In genomic region chr20:58497076-58497665, GRCh38 we compare ENCODE assay signal across 16 cellular contexts. TPM values are rescaled to one million over a fixed set of nuclear protein-coding genes. Genes with fewer than 3 reads are reported as not detected.
DNase-seq lines count a peak whose midpoint lies in the region; ATAC-seq and TF ChIP-seq lines count a peak whose summit lies in the region.
"Had no signal": no experiment of that assay in that cellular context is flagged by ENCODE, and none has a peak within 500 bp of the region (broad histone marks: within the 10 kb centered on the region; RNA-seq: fewer than 3 reads in every experiment).

No MANE protein-coding gene starts in this region.

- no peaks in the 10 kb centered on the region for H4K20me1 ChIP-seq in H9 (ENCODE audit: control insufficient read depth, insufficient read depth, insufficient read length)
- no peaks in the 10 kb centered on the region for H4K20me1 ChIP-seq in neural progenitor cell (ENCODE audit: low read depth)

- DNase-seq in H9 (peak; percentile 14), RWPE2 (ENCODE audit: low spot score) (peak; percentile 73), neural progenitor cell (ENCODE audit: low spot score) (no peak)
- no peak for DNase-seq in stimulated activated naive CD4-positive, alpha-beta T cell treated with Interleukin-2 at 50 U/mL for 16 hours (lab: John Stamatoyannopoulos, UW)
- DNase-seq: ACHN; BE2C; C1 segment of cervical spinal cord; CD4-positive, CD25-positive, alpha-beta regulatory T cell; CD8-positive, alpha-beta memory T cell; COR-L47; DMS 273 treated with DMSO at 0.1 percent for 48 hours; KG1 had no signal

- H3K27ac Mint-ChIP-seq in H9 = no peak overlapping the region
- peak overlapping the region; percentile 72 for H3K27ac Mint-ChIP-seq in neural progenitor cell
- H3K27ac Mint-ChIP-seq: CD4-positive, CD25-positive, alpha-beta regulatory T cell; CD8-positive, alpha-beta memory T cell; GM23338 had no signal

- H3K23me2 ChIP-seq in H9 (ENCODE audit: insufficient read length, low read depth, low read length, poor library complexity, severe bottlenecking) = no peaks in the 10 kb centered on the region

- no peak overlapping the region for H2BK120ac ChIP-seq in H9 (ENCODE audit: low read depth, low read length, poor library complexity, severe bottlenecking)

- H3K79me2 ChIP-seq in H9 (ENCODE audit: insufficient read depth, low read length) (no peaks in the 10 kb centered on the region), neural progenitor cell (ENCODE audit: low read depth) (no peaks in the 10 kb centered on the region)

- no peak overlapping the region for H4K5ac ChIP-seq in H9 (ENCODE audit: insufficient read length, low read depth, low read length)

- H3K27me3 ChIP-seq in H9 (ENCODE audit: insufficient read depth, low read length) (no peaks in the 10 kb centered on the region), RWPE2 (ENCODE audit: insufficient read depth, poor library complexity, severe bottlenecking) (no peaks in the 10 kb centered on the region), neural progenitor cell (no peaks in the 10 kb centered on the region)
- H3K27me3 ChIP-seq: BE2C had no signal

- H3K79me1 ChIP-seq in H9 (ENCODE audit: insufficient read depth, low read depth, low read length, poor library complexity, severe bottlenecking) = no peaks in the 10 kb centered on the region

- no peak overlapping the region for H2BK15ac ChIP-seq in H9 (ENCODE audit: low read depth, low read length)

- peaks cover 0 to 10% (median 3%) of the 10 kb centered on the region in 3 experiments; a peak in 3 of 7 replicates for H3K36me3 Mint-ChIP-seq in H9 (ENCODE audit: insufficient read depth in 1 of 3, low read depth in 3 of 3)
- H3K36me3 Mint-ChIP-seq in neural progenitor cell = no peaks in the 10 kb centered on the region
- H3K36me3 Mint-ChIP-seq: CD4-positive, CD25-positive, alpha-beta regulatory T cell; CD8-positive, alpha-beta memory T cell had no signal

- H4K91ac ChIP-seq in H9 (ENCODE audit: insufficient read length, low read depth, low read length) = no peak overlapping the region

- no peak for ATAC-seq in RWPE2 (ENCODE audit: low read depth)
- ATAC-seq in HG03045 (IDR thresholded peaks at IDR 0.05; ENCODE audit: unreplicated experiment) = no peak
- ATAC-seq in GM19452 (IDR thresholded peaks at IDR 0.05; ENCODE audit: unreplicated experiment) = no peak
- ATAC-seq: GM23338 had no signal

- H3T11ph ChIP-seq in H9 (ENCODE audit: low read length) = no peak overlapping the region

- H3K4me3 ChIP-seq in RWPE2 (ENCODE audit: severe bottlenecking) = no peak overlapping the region
- no peak overlapping the region for H3K4me3 ChIP-seq in neural progenitor cell
- H3K4me3 ChIP-seq: GM23338, HAP-1 had no signal

- no peak overlapping the region for H2BK5ac ChIP-seq in H9 (ENCODE audit: insufficient read length, low read length)

- no peak overlapping the region for H2BK20ac ChIP-seq in H9 (ENCODE audit: low read depth, low read length, poor library complexity, severe bottlenecking)

- H2AK5ac ChIP-seq in H9 (ENCODE audit: insufficient read length, low read length) = no peak overlapping the region

- H3K4me3 Mint-ChIP-seq in H9 (no peak overlapping the region), neural progenitor cell (no peak overlapping the region)
- H3K4me3 Mint-ChIP-seq: CD4-positive, CD25-positive, alpha-beta regulatory T cell; GM23338 had no signal

- H3K4me1 Mint-ChIP-seq in H9 (no peaks in the 10 kb centered on the region), neural progenitor cell (peaks cover 11% of the 10 kb centered on the region)
- H3K4me1 Mint-ChIP-seq: CD4-positive, CD25-positive, alpha-beta regulatory T cell; CD8-positive, alpha-beta memory T cell had no signal

- H3K14ac ChIP-seq in H9 (ENCODE audit: insufficient read depth, low read length) = no peak overlapping the region

- no peaks in the 10 kb centered on the region for H3K4me1 ChIP-seq in H9 (ENCODE audit: insufficient read depth, low read length)
- H3K4me1 ChIP-seq in RWPE2 (ENCODE audit: insufficient read depth, poor library complexity, severe bottlenecking) = no peaks in the 10 kb centered on the region
- H3K4me1 ChIP-seq in neural progenitor cell = no peaks in the 10 kb centered on the region
- H3K4me1 ChIP-seq: BE2C had no signal

- H3K56ac ChIP-seq in H9 (ENCODE audit: insufficient read length, low read depth, low read length) = no peak overlapping the region

- no peak for TF ChIP-seq CTCF in H9 (conservative IDR thresholded peaks at IDR 0.05)
- no peak for TF ChIP-seq CTCF in RWPE2 (IDR thresholded peaks at IDR 0.05; ENCODE audit: poor library complexity, severe bottlenecking)
- no peak for TF ChIP-seq CTCF in neural progenitor cell (IDR thresholded peaks at IDR 0.05)

- H3K9ac ChIP-seq in H9 (ENCODE audit: extremely low read depth, insufficient read length, low read length) = no peak overlapping the region
- H3K9ac ChIP-seq in neural progenitor cell = no peak overlapping the region

- H2AFZ ChIP-seq in H9 (ENCODE audit: low read length) (no peak overlapping the region), neural progenitor cell (replicated peaks) (no peak overlapping the region)
- H2AFZ ChIP-seq: GM23338 had no signal

- H3K27me3 Mint-ChIP-seq in H9 (ENCODE audit: low read depth) (peaks cover 7% of the 10 kb centered on the region), neural progenitor cell (ENCODE audit: insufficient read depth, low read depth) (peaks cover 4% of the 10 kb centered on the region)

- no peak overlapping the region for H4K8ac ChIP-seq in H9 (replicated peaks; ENCODE audit: insufficient read length, low read depth, low read length)

- H3K9me3 ChIP-seq in H9 (ENCODE audit: control insufficient read depth, low read depth, low read length) (no peaks in the 10 kb centered on the region), RWPE2 (ENCODE audit: severe bottlenecking) (no peaks in the 10 kb centered on the region), neural progenitor cell (ENCODE audit: low read depth) (no peaks in the 10 kb centered on the region)

- H3K27ac ChIP-seq in H9 (ENCODE audit: insufficient read length, low read depth, low read length) = no peak overlapping the region
- no peak overlapping the region for H3K27ac ChIP-seq in RWPE2 (ENCODE audit: poor library complexity, severe bottlenecking)
- no peak overlapping the region for H3K27ac ChIP-seq in neural progenitor cell

- no peaks in the 10 kb centered on the region for H3F3A ChIP-seq in neural progenitor cell (ENCODE audit: low read depth)

- H3K9me3 Mint-ChIP-seq in H9 (peaks cover 7 to 10% of the 10 kb centered on the region in 2 experiments; a peak in 4 of 5 replicates), neural progenitor cell (peaks cover 13% of the 10 kb centered on the region)

- no CpG with 5 or more reads among the region's 16 CpGs for WGBS in H9 (ENCODE audit: extremely low coverage, insufficient read length, low lambda C conversion rate)

- no peak overlapping the region for H3K4ac ChIP-seq in H9 (ENCODE audit: low read depth, low read length)

- H3K18ac ChIP-seq in H9 (ENCODE audit: insufficient read length, low read depth, low read length) = no peak overlapping the region

- H3K4me2 ChIP-seq in H9 (ENCODE audit: insufficient read depth, insufficient read length, low read length) = no peak overlapping the region
- H3K4me2 ChIP-seq in neural progenitor cell = no peak overlapping the region
- H3K4me2 ChIP-seq: GM23338 had no signal

- H3K36me3 ChIP-seq in RWPE2 (ENCODE audit: low read depth) = no peaks in the 10 kb centered on the region
- H3K36me3 ChIP-seq in neural progenitor cell = no peaks in the 10 kb centered on the region
- H3K36me3 ChIP-seq: BE2C, HAP-1 had no signal

- no peak overlapping the region for H3K23ac ChIP-seq in H9 (ENCODE audit: insufficient read length, low read depth, low read length)

- no peak overlapping the region for H2BK12ac ChIP-seq in H9 (ENCODE audit: insufficient read length, low read depth, low read length)

RNA-seq across cellular contexts. Expression of gene APCDD1L, which starts 18.0 kb away (rescaled TPM):
- total RNA-seq in H9 (2021) = 0.68 and 1.1 TPM in 2 replicates
- total RNA-seq in neural progenitor cell (ENCODE audit: low replicate concordance) = not detected in 2 replicates
- total RNA-seq: CD4-positive, CD25-positive, alpha-beta regulatory T cell; CD8-positive, alpha-beta memory T cell had no signal

Comparison
In these comparisons a context has a peak if more than half of its experiments do, and no peak if none do; other contexts are left out.
1. DNase-seq: peak in H9 (single experiment) and RWPE2 (single experiment); none in neural progenitor cell (single experiment) and stimulated activated naive CD4-positive, alpha-beta T cell treated with Interleukin-2 at 50 U/mL for 16 hours (single experiment).